9 cellular contexts compared by ENCODE assay signal in the genomic region with DNA sequence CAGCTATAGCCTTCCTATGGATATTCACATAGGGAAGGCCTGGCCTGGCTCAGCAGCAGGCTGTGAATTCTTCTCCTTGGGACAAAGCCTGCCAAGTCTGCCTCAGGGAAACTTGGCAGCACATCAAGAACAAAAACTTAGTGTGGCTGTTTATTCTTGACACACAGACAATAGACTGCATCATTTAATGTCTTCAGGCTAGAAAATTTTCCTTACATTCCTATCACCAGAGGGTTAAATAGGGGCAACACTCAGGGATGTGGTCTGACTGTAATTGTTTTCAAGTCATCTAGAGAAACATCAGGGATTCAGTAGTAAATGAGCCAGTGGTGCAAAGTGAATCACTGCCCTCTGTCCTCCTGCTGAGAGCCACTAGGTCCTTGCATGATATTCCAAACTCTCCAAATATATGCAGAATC.
DNase-seq lines count a peak whose midpoint lies in the region.
"Had no signal": no experiment of that assay in that cellular context is flagged by ENCODE, and none has a peak within 500 bp of the region (broad histone marks: within the 10 kb centered on the region; RNA-seq: fewer than 3 reads in every experiment).

No MANE protein-coding gene starts in this region.

- DNase-seq in HAP-1 (ENCODE audit: low spot score in 2 of 2) = peak; percentile 83 to 92
- peak; percentile 95 for DNase-seq in astrocyte of the hippocampus (ENCODE audit: low read depth, low spot score)
- peak; percentile 23 for DNase-seq in iPS-NIHi7 (ENCODE audit: extremely low spot score)
- DNase-seq in NCI-H2107 (lab: John Stamatoyannopoulos, UW) = no peak
- DNase-seq in GM19240 (ENCODE audit: insufficient read length, low spot score) = no peak
- DNase-seq in OCI-M2 (lab: John Stamatoyannopoulos, UW; ENCODE audit: unreplicated experiment) = no peak
- no peak for DNase-seq in NOMO-1 treated with dmso at 0.1 percent for 144 hours (lab: John Stamatoyannopoulos, UW; ENCODE audit: unreplicated experiment)
- DNase-seq: KBM-7 had no signal

- H3K9me3 ChIP-seq in HAP-1 = no peaks in the 10 kb centered on the region
- H3K9me3 ChIP-seq in subcutaneous abdominal adipose tissue (ENCODE audit: control insufficient read depth in 5 of 5, low read length in 5 of 5) = no peaks in the 10 kb centered on the region

- in situ Hi-C loops in HAP-1 (cut with MboI; ENCODE audit: low sequenced_read_pairs) = no loop called here

- no peak overlapping the region for H3K9ac ChIP-seq in subcutaneous abdominal adipose tissue (ENCODE audit: low read length in 5 of 5)

- peak overlapping the region; percentile 73 for H3K27ac ChIP-seq in subcutaneous abdominal adipose tissue (ENCODE audit: low read depth, low read length)

- H3K4me3 ChIP-seq in HAP-1 (no peak overlapping the region), subcutaneous abdominal adipose tissue (ENCODE audit: low read depth in 1 of 5, low read length in 5 of 5) (no peak overlapping the region)

- H3K27me3 ChIP-seq in HAP-1 (ENCODE audit: low read depth) (no peaks in the 10 kb centered on the region), subcutaneous abdominal adipose tissue (ENCODE audit: control insufficient read depth in 5 of 5, insufficient read depth in 4 of 5, low read length in 5 of 5) (no peaks in the 10 kb centered on the region)

- H3K36me3 ChIP-seq in HAP-1 (replicated peaks) (no peaks in the 10 kb centered on the region), subcutaneous abdominal adipose tissue (ENCODE audit: control insufficient read depth in 5 of 5, insufficient read depth in 5 of 5, low read length in 5 of 5) (peaks cover 0 to 10% (median 2%) of the 10 kb centered on the region in 5 donors)

- H3K4me1 ChIP-seq in HAP-1 = peaks cover 24% of the 10 kb centered on the region
- H3K4me1 ChIP-seq in subcutaneous abdominal adipose tissue (ENCODE audit: control insufficient read depth in 5 of 5, insufficient read depth in 5 of 5, low read length in 5 of 5) = peaks cover 2 to 32% (median 22%) of the 10 kb centered on the region in 5 donors

Comparison
In these comparisons a context has a peak if more than half of its experiments do, and no peak if none do; other contexts are left out.
1. DNase-seq: peak in HAP-1 (2 of 2), astrocyte of the hippocampus (single experiment) and iPS-NIHi7 (single experiment); none in NCI-H2107 (single experiment), GM19240 (single experiment), OCI-M2 (single experiment) and NOMO-1 treated with dmso at 0.1 percent for 144 hours (single experiment).